In the genomic region with DNA sequence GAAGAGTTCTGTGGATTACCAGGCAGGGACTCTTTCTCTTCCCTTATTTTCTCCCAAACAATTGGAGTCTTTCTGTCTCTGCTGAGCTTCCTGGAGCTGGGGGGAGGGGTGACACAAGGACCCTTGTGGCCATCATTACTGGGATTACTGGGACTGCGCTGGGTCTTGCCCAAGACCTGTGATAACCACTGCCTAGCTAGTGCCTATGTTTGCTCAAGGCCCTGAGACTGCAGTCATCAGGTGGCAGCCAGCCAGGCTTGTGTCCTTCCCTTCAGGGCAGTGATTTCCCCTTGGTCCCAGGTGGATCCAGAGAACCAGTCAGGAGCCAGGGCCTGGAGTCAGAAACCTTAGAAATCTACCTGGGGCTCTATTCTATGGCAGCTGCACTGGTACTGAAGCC, we compare ENCODE assay signal across 1 cellular context.
TF ChIP-seq lines count a peak whose summit lies in the region.

No MANE protein-coding gene starts in this region.

TF ChIP-seq in HEK293, 187 proteins besides CTCF, POLR2A, EP300 and RAD21 (continued from another document):
- TF ChIP-seq, protein P1, sequence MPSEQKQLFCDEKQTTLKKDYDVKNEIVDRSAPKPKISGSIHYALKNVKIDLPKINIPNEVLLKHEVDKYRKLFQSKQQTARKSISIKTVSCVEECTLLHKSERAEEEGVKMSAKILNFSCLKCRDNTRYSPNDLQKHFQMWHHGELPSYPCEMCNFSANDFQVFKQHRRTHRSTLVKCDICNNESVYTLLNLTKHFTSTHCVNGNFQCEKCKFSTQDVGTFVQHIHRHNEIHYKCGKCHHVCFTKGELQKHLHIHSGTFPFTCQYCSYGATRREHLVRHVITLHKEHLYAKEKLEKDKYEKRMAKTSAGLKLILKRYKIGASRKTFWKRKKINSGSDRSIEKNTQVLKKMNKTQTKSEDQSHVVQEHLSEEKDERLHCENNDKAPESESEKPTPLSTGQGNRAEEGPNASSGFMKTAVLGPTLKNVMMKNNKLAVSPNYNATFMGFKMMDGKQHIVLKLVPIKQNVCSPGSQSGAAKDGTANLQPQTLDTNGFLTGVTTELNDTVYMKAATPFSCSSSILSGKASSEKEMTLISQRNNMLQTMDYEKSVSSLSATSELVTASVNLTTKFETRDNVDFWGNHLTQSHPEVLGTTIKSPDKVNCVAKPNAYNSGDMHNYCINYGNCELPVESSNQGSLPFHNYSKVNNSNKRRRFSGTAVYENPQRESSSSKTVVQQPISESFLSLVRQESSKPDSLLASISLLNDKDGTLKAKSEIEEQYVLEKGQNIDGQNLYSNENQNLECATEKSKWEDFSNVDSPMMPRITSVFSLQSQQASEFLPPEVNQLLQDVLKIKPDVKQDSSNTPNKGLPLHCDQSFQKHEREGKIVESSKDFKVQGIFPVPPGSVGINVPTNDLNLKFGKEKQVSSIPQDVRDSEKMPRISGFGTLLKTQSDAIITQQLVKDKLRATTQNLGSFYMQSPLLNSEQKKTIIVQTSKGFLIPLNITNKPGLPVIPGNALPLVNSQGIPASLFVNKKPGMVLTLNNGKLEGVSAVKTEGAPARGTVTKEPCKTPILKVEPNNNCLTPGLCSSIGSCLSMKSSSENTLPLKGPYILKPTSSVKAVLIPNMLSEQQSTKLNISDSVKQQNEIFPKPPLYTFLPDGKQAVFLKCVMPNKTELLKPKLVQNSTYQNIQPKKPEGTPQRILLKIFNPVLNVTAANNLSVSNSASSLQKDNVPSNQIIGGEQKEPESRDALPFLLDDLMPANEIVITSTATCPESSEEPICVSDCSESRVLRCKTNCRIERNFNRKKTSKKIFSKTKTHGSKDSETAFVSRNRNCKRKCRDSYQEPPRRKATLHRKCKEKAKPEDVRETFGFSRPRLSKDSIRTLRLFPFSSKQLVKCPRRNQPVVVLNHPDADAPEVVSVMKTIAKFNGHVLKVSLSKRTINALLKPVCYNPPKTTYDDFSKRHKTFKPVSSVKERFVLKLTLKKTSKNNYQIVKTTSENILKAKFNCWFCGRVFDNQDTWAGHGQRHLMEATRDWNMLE (tag by site-specific recombination; conservative IDR thresholded peaks at IDR 0.05; ENCODE audit: low read depth), result 0 out of 2 replicates have a peak, but pooled peaks have one; percentile 1
